8 cellular contexts compared by ENCODE assay signal in the genomic region with DNA sequence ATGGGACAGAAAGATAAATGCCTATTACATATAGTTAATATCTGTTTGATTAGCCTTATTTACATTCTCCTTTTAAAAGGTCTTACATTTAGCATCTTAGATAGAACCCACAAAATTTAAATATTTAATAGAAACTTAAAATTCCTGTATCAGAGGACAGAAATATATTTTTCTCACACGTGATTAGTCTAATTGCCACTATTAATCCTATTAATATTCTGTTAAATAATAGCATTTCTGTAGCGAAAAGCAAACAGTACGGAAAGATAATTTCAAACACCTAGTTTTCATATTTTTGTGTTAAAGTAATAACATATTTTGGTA. TPM values are rescaled to one million over a fixed set of nuclear protein-coding genes. Genes with fewer than 3 reads are reported as not detected.
A peak's percentile ranks its signal among the peaks of the same experiment; 100 is the strongest.
DNase-seq lines count a peak whose midpoint lies in the region; ATAC-seq and TF ChIP-seq lines count a peak whose summit lies in the region.

No MANE protein-coding gene starts in this region.

- CTCF ChIA-PET in HEK293 (lab: Yijun Ruan, JAX) = interaction anchor here (0.6 to 1.6 kb wide), 4 partner anchors 37 to 213 kb away, joined by 4 to 7 read pairs (median 4); no protein-coding TSS in a partner anchor
- CTCF ChIA-PET in activated CD4-positive, alpha-beta memory T cell treated with anti-CD3 and anti-CD28 coated beads for 36 hours (lab: Charles Lee) = interaction anchor here (0.7 to 1.5 kb wide), 4 partner anchors 46 to 118 kb away, joined by 3 to 4 read pairs (median 4); no protein-coding TSS in a partner anchor

- H3K9me3 Mint-ChIP-seq in activated CD4-positive, alpha-beta memory T cell treated with anti-CD3 and anti-CD28 coated beads for 36 hours = no peaks in the 10 kb centered on the region

- TF ChIP-seq CTCF in HEK293 (tag by site-specific recombination; IDR thresholded peaks at IDR 0.05) (no peak), smooth muscle cell (IDR thresholded peaks at IDR 0.05; ENCODE audit: borderline replicate concordance, insufficient read depth, poor library complexity, severe bottlenecking) (no peak)

- H3K4me1 ChIP-seq in HEK293 (ENCODE audit: control insufficient read depth, insufficient read depth, low read length) = peaks cover 10% of the 10 kb centered on the region
- H3K4me1 ChIP-seq in right cardiac atrium (ENCODE audit: control insufficient read depth, insufficient read depth, low read length) = peaks cover 2% of the 10 kb centered on the region
- H3K4me1 ChIP-seq in smooth muscle cell (ENCODE audit: low read depth) = peaks cover 4% of the 10 kb centered on the region

- peaks cover 17% of the 10 kb centered on the region for H3K79me2 ChIP-seq in smooth muscle cell (ENCODE audit: low read depth)

- peaks cover 6% of the 10 kb centered on the region; the same call in 1 of the 2 replicates for H3K9me3 ChIP-seq in HEK293 (ENCODE audit: control insufficient read depth, insufficient read depth, low read depth, low read length)
- H3K9me3 ChIP-seq in right cardiac atrium (ENCODE audit: control insufficient read depth, low read length) = no peaks in the 10 kb centered on the region
- no peaks in the 10 kb centered on the region for H3K9me3 ChIP-seq in smooth muscle cell (replicated peaks; ENCODE audit: low read depth)

- H3F3A ChIP-seq in smooth muscle cell (ENCODE audit: low read depth) = peaks cover 6% of the 10 kb centered on the region

- peak overlapping the region; percentile 93 for H3K4me2 ChIP-seq in smooth muscle cell

- H3K27ac Mint-ChIP-seq in activated CD4-positive, alpha-beta memory T cell treated with anti-CD3 and anti-CD28 coated beads for 36 hours = no peak overlapping the region

- peaks cover 8% of the 10 kb centered on the region for H3K4me1 Mint-ChIP-seq in activated CD4-positive, alpha-beta memory T cell treated with anti-CD3 and anti-CD28 coated beads for 36 hours (ENCODE audit: low read depth)

- peak overlapping the region; percentile 89 for H3K4me3 Mint-ChIP-seq in activated CD4-positive, alpha-beta memory T cell treated with anti-CD3 and anti-CD28 coated beads for 36 hours

- H3K27ac ChIP-seq in HEK293 (ENCODE audit: extremely low read depth, low read depth, low read length) (peak overlapping the region; percentile 95; the same call in 1 of the 2 replicates), right cardiac atrium (ENCODE audit: low read length) (no peak overlapping the region), smooth muscle cell (ENCODE audit: low read depth) (no peak overlapping the region)

- H3K27me3 Mint-ChIP-seq in activated CD4-positive, alpha-beta memory T cell treated with anti-CD3 and anti-CD28 coated beads for 36 hours = peaks cover 2% of the 10 kb centered on the region

- peaks cover 9% of the 10 kb centered on the region for H3K36me3 Mint-ChIP-seq in activated CD4-positive, alpha-beta memory T cell treated with anti-CD3 and anti-CD28 coated beads for 36 hours

- peaks cover 18 to 28% of the 10 kb centered on the region in 2 experiments for H3K36me3 ChIP-seq in HEK293 (ENCODE audit: control insufficient read depth in 2 of 2, insufficient read depth in 1 of 2, low read length in 2 of 2)
- H3K36me3 ChIP-seq in smooth muscle cell (ENCODE audit: low read depth) = no peaks in the 10 kb centered on the region

- no peak overlapping the region for H3K9ac ChIP-seq in smooth muscle cell (ENCODE audit: low read depth)

- H3K4me3 ChIP-seq in HEK293 (ENCODE audit: low read depth, low read length) (no peak overlapping the region), right cardiac atrium (ENCODE audit: low read length) (peak overlapping the region; percentile 71), smooth muscle cell (peak overlapping the region; percentile 86)

- no peak for DNase-seq in activated CD4-positive, alpha-beta memory T cell treated with anti-CD3 and anti-CD28 coated beads for 36 hours
- DNase-seq in right cardiac atrium (no peak), smooth muscle cell (lab: John Stamatoyannopoulos, UW; ENCODE audit: unreplicated experiment) (no peak), RPMI8226 (no peak), Kasumi-1 (lab: John Stamatoyannopoulos, UW) (no peak), NCI-H1417 treated with DMSO at 0.1 percent for 48 hours (lab: John Stamatoyannopoulos, UW) (no peak)

- 69% methylated on average over 3 of the region's 3 CpGs for WGBS in right cardiac atrium
- WGBS in smooth muscle cell (ENCODE audit: low lambda C conversion rate) = 70% methylated on average over 3 of the region's 3 CpGs

- POLR2A ChIA-PET in HEK293 (lab: Yijun Ruan, JAX) = interaction anchor here (0.6 to 2.1 kb wide), 20 partner anchors 10 to 248 kb away, joined by 3 to 15 read pairs (median 4); a partner anchor contains a TSS
- POLR2A ChIA-PET in activated CD4-positive, alpha-beta memory T cell treated with anti-CD3 and anti-CD28 coated beads for 36 hours (lab: Charles Lee) = interaction anchor here (1.0 to 1.1 kb wide), 2 partner anchors 19 to 249 kb away, joined by 3 to 4 read pairs; a partner anchor contains a TSS

- no peaks in the 10 kb centered on the region for H4K20me1 ChIP-seq in smooth muscle cell (ENCODE audit: low read depth)

- no peak for ATAC-seq in right cardiac atrium
- no peak for ATAC-seq in HG03095 (IDR thresholded peaks at IDR 0.05; ENCODE audit: unreplicated experiment)

- intact Hi-C loops in activated CD4-positive, alpha-beta memory T cell treated with anti-CD3 and anti-CD28 coated beads for 36 hours (cut with micrococcal nuclease) = loop anchor here (5.0 kb wide), 1 partner anchor 36 kb away; a partner anchor contains a TSS
- intact Hi-C loops in right cardiac atrium (cut with DNase I) = no loop called here

- H3K27me3 ChIP-seq in right cardiac atrium (ENCODE audit: control insufficient read depth, insufficient read depth) = no peaks in the 10 kb centered on the region
- H3K27me3 ChIP-seq in smooth muscle cell (ENCODE audit: low read depth) = no peaks in the 10 kb centered on the region

- peak overlapping the region; percentile 94 for H2AFZ ChIP-seq in smooth muscle cell (ENCODE audit: low read depth)

TF ChIP-seq in HEK293, 187 proteins besides CTCF, POLR2A, EP300 and RAD21:
- no peak for TF ChIP-seq ZNF48 (tag by site-specific recombination; IDR thresholded peaks at IDR 0.05)
- TF ChIP-seq ZNF624 (tag by site-specific recombination; IDR thresholded peaks at IDR 0.05) = no peak
- 0 out of 2 replicates have a peak, but pooled peaks have one; percentile 7 for TF ChIP-seq KLF10 (tag by site-specific recombination; IDR thresholded peaks at IDR 0.05)
- no peak for TF ChIP-seq ZNF596 (tag by site-specific recombination; IDR thresholded peaks at IDR 0.05)

RNA-seq across cellular contexts. Expression of a gene that starts 0.4 kb away (rescaled TPM):
- 1 to 10 TPM; 3.7 to 4.2 TPM for total RNA-seq in activated CD4-positive, alpha-beta memory T cell treated with anti-CD3 and anti-CD28 coated beads for 36 hours
- total RNA-seq in right cardiac atrium (1 to 10 TPM; 1.4 to 3.4 (median 3.1) TPM), smooth muscle cell (1.2 and 3.0 TPM in 2 replicates)
- polyA plus RNA-seq in right cardiac atrium (1.8 TPM), smooth muscle cell (2.3 and 3.1 TPM in 2 replicates)

RNA-seq across cellular contexts. Expression of a gene that starts 37.7 kb away (rescaled TPM):
- 1 to 10 TPM; 6.4 to 6.9 TPM for total RNA-seq in activated CD4-positive, alpha-beta memory T cell treated with anti-CD3 and anti-CD28 coated beads for 36 hours
- total RNA-seq in right cardiac atrium (1 to 10 TPM; 3.3 to 5.1 (median 4.3) TPM), smooth muscle cell (7.1 and 8.8 TPM in 2 replicates)
- polyA plus RNA-seq in right cardiac atrium (1.1 TPM), smooth muscle cell (2.8 TPM in 2 replicates)
